21 cellular contexts compared by ENCODE assay signal in the genomic region with DNA sequence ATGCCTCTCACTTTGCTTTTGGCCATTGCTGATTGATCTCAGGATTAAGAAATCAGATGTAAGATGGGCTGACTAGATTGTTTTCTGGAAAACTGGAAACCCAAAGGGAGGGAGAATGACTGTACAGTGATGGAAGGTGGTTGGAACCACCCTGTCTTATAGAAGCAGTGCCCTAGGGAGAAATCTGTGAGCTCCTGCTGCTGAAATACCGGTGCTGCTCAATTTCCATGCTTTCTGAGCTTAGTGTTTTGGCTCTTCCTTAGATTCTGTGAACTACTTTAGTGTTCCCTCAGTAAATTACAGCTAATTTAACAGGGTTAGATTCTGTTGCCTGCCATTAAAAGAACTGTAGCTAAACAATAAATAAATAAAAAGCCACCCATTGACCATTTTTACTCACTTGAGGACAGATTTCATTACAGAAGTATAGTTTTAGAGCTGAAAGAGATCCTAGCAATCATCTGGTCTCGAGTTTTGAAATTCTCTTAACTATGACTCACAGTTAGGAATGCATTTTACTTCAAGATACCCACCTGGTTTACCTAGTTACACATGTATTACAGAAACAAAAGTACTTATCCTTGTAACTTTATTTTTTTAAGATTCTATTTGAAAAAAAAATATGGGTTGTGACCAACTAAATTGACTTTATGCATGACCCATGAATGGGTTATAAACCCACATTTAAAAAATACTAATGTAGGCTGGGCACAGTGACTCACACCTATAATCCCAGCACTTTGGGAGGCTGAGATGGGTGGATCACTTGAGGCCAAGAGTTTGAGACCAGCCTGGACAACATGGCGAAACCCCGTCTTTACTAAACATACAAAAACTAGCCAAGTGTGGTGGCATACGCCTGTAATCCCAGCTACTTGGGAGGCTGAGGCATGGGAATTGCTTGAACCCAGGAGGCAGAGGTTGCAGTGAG. TPM values are rescaled to one million over a fixed set of nuclear protein-coding genes. Genes with fewer than 3 reads are reported as not detected.
A peak's percentile ranks its signal among the peaks of the same experiment; 100 is the strongest.
DNase-seq lines count a peak whose midpoint lies in the region; ATAC-seq, FAIRE-seq and TF ChIP-seq lines count a peak whose summit lies in the region.
"Had no signal": no experiment of that assay in that cellular context is flagged by ENCODE, and none has a peak within 500 bp of the region (broad histone marks: within the 10 kb centered on the region; RNA-seq: fewer than 3 reads in every experiment).

No MANE protein-coding gene starts in this region.

- in situ Hi-C loops in GM13976 (cut with MboI; ENCODE audit: low sequenced_read_pairs, unreplicated experiment): no loop called here

- DNase-seq in HT-29 (ENCODE audit: low spot score) (peak; percentile 40), astrocyte (ENCODE audit: low read depth) (no peak), islet precursor cell (peak; percentile 63), type B pancreatic cell (ENCODE audit: extremely low spot score, unreplicated experiment) (no peak), GM13976 (ENCODE audit: low spot score) (no peak), CD14-positive monocyte (ENCODE audit: low spot score) (no peak)
- DNase-seq: activated CD4-positive, alpha-beta T cell treated with anti-CD3 and anti-CD28 coated beads, Interleukin-2, amount 10 ng/mL, durations not matched to agents 24 days and 14 days; activated naive CD8-positive, alpha-beta T cell treated with anti-CD3 and anti-CD28 coated beads, Interleukin-2, amount 10 ng/mL, durations not matched to agents 7 days and 5 days; DND-41; left ventricle myocardium inferior; MG63; mucosa of descending colon; NCI-H1436; NCI-H2171; stimulated activated CD4-positive, alpha-beta T cell treated with anti-CD3 and anti-CD28 coated beads, Interleukin-1b, Interleukin-23, amount 100 ng/mL, for 48 hours; stimulated activated naive CD4-positive, alpha-beta T cell; T-helper 1 cell had no signal

- H3K9me3 Mint-ChIP-seq in astrocyte (ENCODE audit: unreplicated experiment) (no peaks in the 10 kb centered on the region), type B pancreatic cell (peaks cover 11% of the 10 kb centered on the region), CD14-positive monocyte (peaks cover 0 to 4% (median 0%) of the 10 kb centered on the region in 7 donors)
- H3K9me3 Mint-ChIP-seq: activated CD4-positive, alpha-beta T cell treated with anti-CD3 and anti-CD28 coated beads, Interleukin-2, amount 10 ng/mL, durations not matched to agents 24 days and 14 days; activated naive CD8-positive, alpha-beta T cell treated with anti-CD3 and anti-CD28 coated beads, Interleukin-2, amount 10 ng/mL, durations not matched to agents 7 days and 5 days; brain had no signal

- ATAC-seq in HG02759 (IDR thresholded peaks at IDR 0.05; ENCODE audit: unreplicated experiment): no peak
- ATAC-seq: mucosa of descending colon had no signal

- intact Hi-C loops in CD14-positive monocyte (cut with micrococcal nuclease): no loop called here

- H3K4me3 ChIP-seq in astrocyte (ENCODE audit: insufficient read depth, low read depth, low read length): no peak overlapping the region
- H3K4me3 ChIP-seq: left ventricle myocardium inferior, MG63, mucosa of descending colon had no signal

- H3K36me3 Mint-ChIP-seq in astrocyte (ENCODE audit: low read depth, unreplicated experiment): peaks cover 15% of the 10 kb centered on the region
- peaks cover 40% of the 10 kb centered on the region for H3K36me3 Mint-ChIP-seq in type B pancreatic cell
- H3K36me3 Mint-ChIP-seq in CD14-positive monocyte: peaks cover 0 to 5% of the 10 kb centered on the region in 2 donors
- H3K36me3 Mint-ChIP-seq: activated naive CD8-positive, alpha-beta T cell treated with anti-CD3 and anti-CD28 coated beads, Interleukin-2, amount 10 ng/mL, durations not matched to agents 7 days and 5 days had no signal

- H3K4me3 Mint-ChIP-seq in astrocyte (ENCODE audit: unreplicated experiment) (no peak overlapping the region), type B pancreatic cell (no peak overlapping the region), CD14-positive monocyte (no peak overlapping the region)
- H3K4me3 Mint-ChIP-seq: activated CD4-positive, alpha-beta T cell treated with anti-CD3 and anti-CD28 coated beads, Interleukin-2, amount 10 ng/mL, durations not matched to agents 24 days and 14 days; activated naive CD8-positive, alpha-beta T cell treated with anti-CD3 and anti-CD28 coated beads, Interleukin-2, amount 10 ng/mL, durations not matched to agents 7 days and 5 days; B cell; brain had no signal

- FAIRE-seq in astrocyte (lab: Jason Lieb, UNC): no peak
- FAIRE-seq: H1 had no signal

- no peaks in the 10 kb centered on the region for H3K27me3 Mint-ChIP-seq in astrocyte (ENCODE audit: low read depth, unreplicated experiment)
- H3K27me3 Mint-ChIP-seq in type B pancreatic cell: no peaks in the 10 kb centered on the region
- peaks cover 0 to 6% (median 0%) of the 10 kb centered on the region in 3 donors for H3K27me3 Mint-ChIP-seq in CD14-positive monocyte (ENCODE audit: low read depth in 3 of 3)
- H3K27me3 Mint-ChIP-seq: activated CD4-positive, alpha-beta T cell treated with anti-CD3 and anti-CD28 coated beads, Interleukin-2, amount 10 ng/mL, durations not matched to agents 24 days and 14 days; activated naive CD8-positive, alpha-beta T cell treated with anti-CD3 and anti-CD28 coated beads, Interleukin-2, amount 10 ng/mL, durations not matched to agents 7 days and 5 days; brain had no signal

- H3K9ac ChIP-seq in astrocyte (ENCODE audit: low read length): no peak overlapping the region

- no peak for TF ChIP-seq CTCF in astrocyte (IDR thresholded peaks at IDR 0.05; ENCODE audit: insufficient read depth, low read depth, low read length)
- no peak for TF ChIP-seq CTCF in type B pancreatic cell (conservative IDR thresholded peaks at IDR 0.05)
- TF ChIP-seq CTCF in GM13976 (IDR thresholded peaks at IDR 0.05; ENCODE audit: borderline replicate concordance, control extremely low read depth, extremely low read depth, insufficient read depth, missing control alignments): no peak
- TF ChIP-seq CTCF in CD14-positive monocyte (IDR thresholded peaks at IDR 0.05): no peak

- no peak overlapping the region for H3K27ac ChIP-seq in astrocyte (ENCODE audit: low read depth, low read length)
- H3K27ac ChIP-seq: left ventricle myocardium inferior had no signal

- no peaks in the 10 kb centered on the region for H3K9me3 ChIP-seq in astrocyte (ENCODE audit: insufficient read depth, low read depth, low read length)
- H3K9me3 ChIP-seq: left ventricle myocardium inferior, MG63, mucosa of descending colon had no signal

- H3K4me1 ChIP-seq in astrocyte (ENCODE audit: insufficient read depth, low read length): peaks cover 3% of the 10 kb centered on the region

- H4K20me1 ChIP-seq in astrocyte (ENCODE audit: insufficient read depth, low read length): peaks cover 52% of the 10 kb centered on the region

- H3K79me2 ChIP-seq in astrocyte (ENCODE audit: insufficient read depth, low read length): peaks cover 74% of the 10 kb centered on the region

- H3K27ac Mint-ChIP-seq in astrocyte (ENCODE audit: unreplicated experiment) (peak overlapping the region; percentile 92), type B pancreatic cell (peak overlapping the region; percentile 89), CD14-positive monocyte (no peak overlapping the region)
- H3K27ac Mint-ChIP-seq: activated CD4-positive, alpha-beta T cell treated with anti-CD3 and anti-CD28 coated beads, Interleukin-2, amount 10 ng/mL, durations not matched to agents 24 days and 14 days; activated naive CD8-positive, alpha-beta T cell treated with anti-CD3 and anti-CD28 coated beads, Interleukin-2, amount 10 ng/mL, durations not matched to agents 7 days and 5 days; B cell had no signal

- no peak overlapping the region for H3K4me2 ChIP-seq in astrocyte (ENCODE audit: low read length)

- H3K27me3 ChIP-seq in astrocyte (ENCODE audit: insufficient read depth, low read length): no peaks in the 10 kb centered on the region
- H3K27me3 ChIP-seq: MG63 had no signal

- H3K4me1 Mint-ChIP-seq in astrocyte (ENCODE audit: low read depth, unreplicated experiment): peaks cover 17% of the 10 kb centered on the region
- H3K4me1 Mint-ChIP-seq in type B pancreatic cell (ENCODE audit: unreplicated experiment): peaks cover 17% of the 10 kb centered on the region
- no peaks in the 10 kb centered on the region for H3K4me1 Mint-ChIP-seq in CD14-positive monocyte
- H3K4me1 Mint-ChIP-seq: activated naive CD8-positive, alpha-beta T cell treated with anti-CD3 and anti-CD28 coated beads, Interleukin-2, amount 10 ng/mL, durations not matched to agents 7 days and 5 days had no signal

- peaks cover 16% of the 10 kb centered on the region for H3K36me3 ChIP-seq in astrocyte (ENCODE audit: insufficient read depth, low read length)

- no peak overlapping the region for H2AFZ ChIP-seq in astrocyte (ENCODE audit: low read depth, low read length)

RNA-seq across cellular contexts. Expression of a gene that starts 33.2 kb away (rescaled TPM):
- total RNA-seq in HT-29 (2014; rRNA removed; shearing (Covaris generic)): 7.2 and 7.3 TPM in 2 replicates
- total RNA-seq in astrocyte (45.6 and 49.4 TPM in 2 replicates), type B pancreatic cell (ENCODE audit: low replicate concordance) (27.4 and 28.5 TPM in 2 replicates)
- under 1 TPM; 0.89 to 0.90 TPM for polyA plus RNA-seq in CD14-positive monocyte

Comparison
In these comparisons a context has a peak if more than half of its experiments do, and no peak if none do; other contexts are left out.
1. DNase-seq: peak in HT-29 (single experiment) and islet precursor cell (single experiment); none in astrocyte (single experiment), type B pancreatic cell (single experiment), GM13976 (single experiment) and CD14-positive monocyte (single experiment).
2. H3K27ac Mint-ChIP-seq: peak in astrocyte (single experiment) and type B pancreatic cell (single experiment); none in CD14-positive monocyte (0 of 7).